8 cellular contexts compared by ENCODE assay signal in genomic region chr12:68406134-68406576, GRCh38.
A peak's percentile ranks its signal among the peaks of the same experiment; 100 is the strongest.
DNase-seq lines count a peak whose midpoint lies in the region; ATAC-seq and TF ChIP-seq lines count a peak whose summit lies in the region.

No MANE protein-coding gene starts in this region.

- TF ChIP-seq POLR2A in uterus (IDR thresholded peaks at IDR 0.05) = no peak

- no peaks in the 10 kb centered on the region for H3K27me3 Mint-ChIP-seq in activated naive CD8-positive, alpha-beta T cell treated with anti-CD3 and anti-CD28 coated beads for 36 hours

- H3K4me1 ChIP-seq in uterus = peaks cover 0 to 9% of the 10 kb centered on the region in 2 donors

- no peaks in the 10 kb centered on the region for H3K36me3 Mint-ChIP-seq in activated naive CD8-positive, alpha-beta T cell treated with anti-CD3 and anti-CD28 coated beads for 36 hours

- H3K27ac Mint-ChIP-seq in activated naive CD8-positive, alpha-beta T cell treated with anti-CD3 and anti-CD28 coated beads for 36 hours = no peak overlapping the region

- peaks cover 11% of the 10 kb centered on the region for H3K4me1 Mint-ChIP-seq in activated naive CD8-positive, alpha-beta T cell treated with anti-CD3 and anti-CD28 coated beads for 36 hours

- no peaks in the 10 kb centered on the region for H3K9me3 ChIP-seq in uterus

- intact Hi-C loops in uterus (cut with DNase I; ENCODE audit: low total_unique reads) = no loop called here

- peak; percentile 15 to 49 (median 38) for TF ChIP-seq CTCF in uterus (IDR thresholded peaks at IDR 0.05)

- no peak overlapping the region for H3K4me3 Mint-ChIP-seq in activated naive CD8-positive, alpha-beta T cell treated with anti-CD3 and anti-CD28 coated beads for 36 hours

- no peak overlapping the region for H3K4me3 ChIP-seq in uterus

- H3K27me3 ChIP-seq in uterus = no peaks in the 10 kb centered on the region

- H3K27ac ChIP-seq in uterus = peak overlapping the region; percentile 51 to 73

- H3K9me3 Mint-ChIP-seq in activated naive CD8-positive, alpha-beta T cell treated with anti-CD3 and anti-CD28 coated beads for 36 hours = no peaks in the 10 kb centered on the region

- no peaks in the 10 kb centered on the region for H3K36me3 ChIP-seq in uterus

- peak; percentile 93 for DNase-seq in Daoy (ENCODE audit: low read depth)
- DNase-seq in NCI-H446 (lab: John Stamatoyannopoulos, UW) = peak; percentile 84 to 97
- peak; percentile 97 to 99 for DNase-seq in dermis microvascular lymphatic vessel endothelial cell (ENCODE audit: low read depth in 2 of 2)
- peak; percentile 96 to 99 for DNase-seq in lung microvascular endothelial cell (ENCODE audit: low read depth in 2 of 2)
- peak; percentile 91 to 94 for DNase-seq in uterus
- DNase-seq in COLO668 (lab: John Stamatoyannopoulos, UW; ENCODE audit: unreplicated experiment) = no peak
- DNase-seq in activated naive CD8-positive, alpha-beta T cell treated with anti-CD3 and anti-CD28 coated beads for 36 hours = no peak

- no peak for ATAC-seq in GM21737 (IDR thresholded peaks at IDR 0.05; ENCODE audit: unreplicated experiment)

Comparison
In these comparisons a context has a peak if more than half of its experiments do, and no peak if none do; other contexts are left out.
1. DNase-seq: peak in Daoy (single experiment), NCI-H446 (2 of 2), dermis microvascular lymphatic vessel endothelial cell (2 of 2), lung microvascular endothelial cell (2 of 2) and uterus (2 of 2); none in COLO668 (single experiment) and activated naive CD8-positive, alpha-beta T cell treated with anti-CD3 and anti-CD28 coated beads for 36 hours (single experiment).